In genomic region chr1:178189814-178190213, GRCh38 we compare ENCODE assay signal across 1 cellular context.
TF ChIP-seq lines count a peak whose summit lies in the region.

No MANE protein-coding gene starts in this region.

TF ChIP-seq in GM23338, 12 proteins besides CTCF, POLR2A, EP300 and RAD21 (continued from another document):
- TF ChIP-seq, protein P1, sequence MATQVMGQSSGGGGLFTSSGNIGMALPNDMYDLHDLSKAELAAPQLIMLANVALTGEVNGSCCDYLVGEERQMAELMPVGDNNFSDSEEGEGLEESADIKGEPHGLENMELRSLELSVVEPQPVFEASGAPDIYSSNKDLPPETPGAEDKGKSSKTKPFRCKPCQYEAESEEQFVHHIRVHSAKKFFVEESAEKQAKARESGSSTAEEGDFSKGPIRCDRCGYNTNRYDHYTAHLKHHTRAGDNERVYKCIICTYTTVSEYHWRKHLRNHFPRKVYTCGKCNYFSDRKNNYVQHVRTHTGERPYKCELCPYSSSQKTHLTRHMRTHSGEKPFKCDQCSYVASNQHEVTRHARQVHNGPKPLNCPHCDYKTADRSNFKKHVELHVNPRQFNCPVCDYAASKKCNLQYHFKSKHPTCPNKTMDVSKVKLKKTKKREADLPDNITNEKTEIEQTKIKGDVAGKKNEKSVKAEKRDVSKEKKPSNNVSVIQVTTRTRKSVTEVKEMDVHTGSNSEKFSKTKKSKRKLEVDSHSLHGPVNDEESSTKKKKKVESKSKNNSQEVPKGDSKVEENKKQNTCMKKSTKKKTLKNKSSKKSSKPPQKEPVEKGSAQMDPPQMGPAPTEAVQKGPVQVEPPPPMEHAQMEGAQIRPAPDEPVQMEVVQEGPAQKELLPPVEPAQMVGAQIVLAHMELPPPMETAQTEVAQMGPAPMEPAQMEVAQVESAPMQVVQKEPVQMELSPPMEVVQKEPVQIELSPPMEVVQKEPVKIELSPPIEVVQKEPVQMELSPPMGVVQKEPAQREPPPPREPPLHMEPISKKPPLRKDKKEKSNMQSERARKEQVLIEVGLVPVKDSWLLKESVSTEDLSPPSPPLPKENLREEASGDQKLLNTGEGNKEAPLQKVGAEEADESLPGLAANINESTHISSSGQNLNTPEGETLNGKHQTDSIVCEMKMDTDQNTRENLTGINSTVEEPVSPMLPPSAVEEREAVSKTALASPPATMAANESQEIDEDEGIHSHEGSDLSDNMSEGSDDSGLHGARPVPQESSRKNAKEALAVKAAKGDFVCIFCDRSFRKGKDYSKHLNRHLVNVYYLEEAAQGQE (IDR thresholded peaks at IDR 0.05; ENCODE audit: unreplicated experiment): no peak
- TF ChIP-seq EZH2phosphoT487 (IDR thresholded peaks at IDR 0.05; ENCODE audit: unreplicated experiment) (no peak), JUNB (IDR thresholded peaks at IDR 0.05; ENCODE audit: unreplicated experiment) (no peak)
